ENCODE assay signal across 15 cellular contexts in genomic region chr10:68516766-68517165, GRCh38. TPM values are rescaled to one million over a fixed set of nuclear protein-coding genes. Genes with fewer than 3 reads are reported as not detected.
DNase-seq lines count a peak whose midpoint lies in the region; ATAC-seq and TF ChIP-seq lines count a peak whose summit lies in the region.
"Had no signal": no experiment of that assay in that cellular context is flagged by ENCODE, and none has a peak within 500 bp of the region (broad histone marks: within the 10 kb centered on the region; RNA-seq: fewer than 3 reads in every experiment).

No MANE protein-coding gene starts in this region.

- H3K27me3 ChIP-seq in BJ (ENCODE audit: control insufficient read depth, insufficient read depth, low read length) (no peaks in the 10 kb centered on the region), thyroid gland (no peaks in the 10 kb centered on the region)
- H3K27me3 ChIP-seq in CD4-positive, alpha-beta T cell (ENCODE audit: control insufficient read depth, insufficient read depth, low read length) = no peaks in the 10 kb centered on the region
- H3K27me3 ChIP-seq: BLaER1 had no signal

- H3K36me3 ChIP-seq in BJ (ENCODE audit: control insufficient read depth, insufficient read depth, low read length) (no peaks in the 10 kb centered on the region), thyroid gland (peaks cover 0 to 6% of the 10 kb centered on the region in 2 donors)

- no peak overlapping the region for H3K4me3 Mint-ChIP-seq in activated T-helper 17 cell treated with anti-CD3 and anti-CD28 coated beads, Interleukin-2, amount 50 U/mL, for 72 hours
- no peak overlapping the region for H3K4me3 Mint-ChIP-seq in CD4-positive, alpha-beta T cell
- H3K4me3 Mint-ChIP-seq: activated naive CD8-positive, alpha-beta T cell treated with anti-CD3 and anti-CD28 coated beads, Interleukin-2, amount 10 ng/mL, durations not matched to agents 7 days and 5 days; T-helper 17 cell had no signal

- CTCF ChIA-PET in BJ (lab: Yijun Ruan, JAX) = interaction anchor here (0.6 kb wide), 1 partner anchor 12 kb away, joined by 5 read pairs; no protein-coding TSS in a partner anchor
- CTCF ChIA-PET in CD4-positive, alpha-beta T cell (lab: Charles Lee) = no interaction called here

- TF ChIP-seq POLR2A in thyroid gland (IDR thresholded peaks at IDR 0.05) = no peak

- POLR2A ChIA-PET in BJ (lab: Charles Lee) = no interaction called here
- POLR2A ChIA-PET in CD4-positive, alpha-beta T cell (lab: Charles Lee) = no interaction called here

- intact Hi-C loops in thyroid gland (cut with DNase I) = no loop called here
- intact Hi-C loops in CD4-positive, alpha-beta T cell (cut with DNase I, micrococcal nuclease) = no loop called here

- TF ChIP-seq CTCF in 22Rv1 (IDR thresholded peaks at IDR 0.05) (no peak), BJ (IDR thresholded peaks at IDR 0.05; ENCODE audit: insufficient read depth, low read depth, low read length) (no peak), fibroblast of the aortic adventitia (IDR thresholded peaks at IDR 0.05; ENCODE audit: insufficient read depth, low read length) (no peak), thyroid gland (IDR thresholded peaks at IDR 0.05) (no peak)
- TF ChIP-seq CTCF in CD4-positive, alpha-beta T cell (IDR thresholded peaks at IDR 0.05) = no peak

- H3K4me1 ChIP-seq in thyroid gland = no peaks in the 10 kb centered on the region
- H3K4me1 ChIP-seq: BLaER1, parathyroid adenoma had no signal

- WGBS in thyroid gland, 2 donors = 65 to 68% methylated on average over 4 of the region's 4 CpGs

- H3K9me3 Mint-ChIP-seq in activated T-helper 17 cell treated with anti-CD3 and anti-CD28 coated beads, Interleukin-2, amount 50 U/mL, for 72 hours = no peaks in the 10 kb centered on the region
- no peaks in the 10 kb centered on the region for H3K9me3 Mint-ChIP-seq in CD4-positive, alpha-beta T cell
- H3K9me3 Mint-ChIP-seq: activated naive CD8-positive, alpha-beta T cell treated with anti-CD3 and anti-CD28 coated beads, Interleukin-2, amount 10 ng/mL, durations not matched to agents 7 days and 5 days had no signal

- peaks cover 47% of the 10 kb centered on the region for H3K36me3 Mint-ChIP-seq in activated T-helper 17 cell treated with anti-CD3 and anti-CD28 coated beads, Interleukin-2, amount 50 U/mL, for 72 hours (ENCODE audit: low read depth)
- H3K36me3 Mint-ChIP-seq in CD4-positive, alpha-beta T cell (ENCODE audit: low read depth) = peaks cover 33% of the 10 kb centered on the region
- H3K36me3 Mint-ChIP-seq: activated naive CD8-positive, alpha-beta T cell treated with anti-CD3 and anti-CD28 coated beads, Interleukin-2, amount 10 ng/mL, durations not matched to agents 7 days and 5 days had no signal

- DNase-seq in BJ (ENCODE audit: low read depth) = peak; percentile 28
- peak; percentile 87 for DNase-seq in fibroblast of the aortic adventitia (ENCODE audit: low read depth)
- no peak for DNase-seq in thyroid gland
- DNase-seq in DMS153 (lab: John Stamatoyannopoulos, UW) = no peak
- no peak for DNase-seq in activated CD8-positive, alpha-beta memory T cell treated with anti-CD3 and anti-CD28 coated beads for 24 hours
- no peak for DNase-seq in CD4-positive, alpha-beta T cell
- DNase-seq: activated CD4-positive, CD25-positive, alpha-beta regulatory T cell treated with anti-CD3 and anti-CD28 coated beads, Interleukin-2, amount 50 U/mL, for 72 hours; activated CD8-positive, alpha-beta memory T cell treated with anti-CD3 and anti-CD28 coated beads, Interleukin-2, amount 50 U/mL, for 48 hours; activated naive CD8-positive, alpha-beta T cell treated with anti-CD3 and anti-CD28 coated beads, Interleukin-2, amount 10 ng/mL, durations not matched to agents 7 days and 5 days; NCI-H345; T-helper 17 cell had no signal

- no peaks in the 10 kb centered on the region for H3K4me1 Mint-ChIP-seq in activated T-helper 17 cell treated with anti-CD3 and anti-CD28 coated beads, Interleukin-2, amount 50 U/mL, for 72 hours
- H3K4me1 Mint-ChIP-seq in CD4-positive, alpha-beta T cell (ENCODE audit: low read depth) = no peaks in the 10 kb centered on the region
- H3K4me1 Mint-ChIP-seq: T-helper 17 cell had no signal

- no peaks in the 10 kb centered on the region for H3K9me3 ChIP-seq in thyroid gland
- no peaks in the 10 kb centered on the region for H3K9me3 ChIP-seq in CD4-positive, alpha-beta T cell (ENCODE audit: control insufficient read depth, low read length)
- H3K9me3 ChIP-seq: BLaER1 had no signal

- H3K27ac ChIP-seq in 22Rv1 (peak overlapping the region; percentile 44), thyroid gland (no peak overlapping the region)
- no peak overlapping the region for H3K27ac ChIP-seq in CD4-positive, alpha-beta T cell (ENCODE audit: low read depth, low read length)
- H3K27ac ChIP-seq: BLaER1, parathyroid adenoma had no signal

- no peaks in the 10 kb centered on the region for H3K27me3 Mint-ChIP-seq in activated T-helper 17 cell treated with anti-CD3 and anti-CD28 coated beads, Interleukin-2, amount 50 U/mL, for 72 hours
- no peaks in the 10 kb centered on the region for H3K27me3 Mint-ChIP-seq in CD4-positive, alpha-beta T cell
- H3K27me3 Mint-ChIP-seq: activated naive CD8-positive, alpha-beta T cell treated with anti-CD3 and anti-CD28 coated beads, Interleukin-2, amount 10 ng/mL, durations not matched to agents 7 days and 5 days; T-helper 17 cell had no signal

- ATAC-seq in activated T-helper 17 cell treated with anti-CD3 and anti-CD28 coated beads, Interleukin-2, amount 50 U/mL, for 72 hours (replicated peaks) = no peak
- no peak for ATAC-seq in CD4-positive, alpha-beta T cell (ENCODE audit: poor library complexity)
- ATAC-seq: T-helper 17 cell had no signal

- H3K27ac Mint-ChIP-seq in activated T-helper 17 cell treated with anti-CD3 and anti-CD28 coated beads, Interleukin-2, amount 50 U/mL, for 72 hours = peak overlapping the region; percentile 19
- H3K27ac Mint-ChIP-seq in CD4-positive, alpha-beta T cell = no peak overlapping the region
- H3K27ac Mint-ChIP-seq: activated naive CD8-positive, alpha-beta T cell treated with anti-CD3 and anti-CD28 coated beads, Interleukin-2, amount 10 ng/mL, durations not matched to agents 7 days and 5 days; T-helper 17 cell had no signal

- H3K4me3 ChIP-seq in BJ (ENCODE audit: low read depth, low read length) (no peak overlapping the region), fibroblast of the aortic adventitia (ENCODE audit: low read depth, low read length) (no peak overlapping the region), thyroid gland (replicated peaks in 1 of 3) (no peak overlapping the region)
- H3K4me3 ChIP-seq: BLaER1 had no signal

RNA-seq across cellular contexts. Expression of gene SLC25A16, which starts 10.6 kb away (rescaled TPM):
- polyA plus RNA-seq in BJ (2011; rRNA removed) = 5.0 and 13.4 TPM in 2 replicates
- polyA minus RNA-seq in BJ (2011; rRNA and poly(A)+ RNA removed) = 25.0 and 27.0 TPM in 2 replicates
- total RNA-seq in activated T-helper 17 cell treated with anti-CD3 and anti-CD28 coated beads, Interleukin-2, amount 50 U/mL, for 72 hours = 10 to 100 TPM; 16.6 to 17.0 TPM
- total RNA-seq in fibroblast of the aortic adventitia (ENCODE audit: low replicate concordance) (26.8 and 29.7 TPM in 2 replicates), thyroid gland (10 to 100 TPM; 16.7 to 34.7 (median 20.4) TPM)
- 10 to 100 TPM; 28.2 to 29.3 TPM for total RNA-seq in CD4-positive, alpha-beta T cell

RNA-seq across cellular contexts. Expression of gene TET1, which starts 43.4 kb away (rescaled TPM):
- polyA plus RNA-seq in BJ (2011; rRNA removed) = 1.1 and 1.9 TPM in 2 replicates
- 6.3 and 7.5 TPM in 2 replicates for polyA minus RNA-seq in BJ (2011; rRNA and poly(A)+ RNA removed)
- total RNA-seq in activated T-helper 17 cell treated with anti-CD3 and anti-CD28 coated beads, Interleukin-2, amount 50 U/mL, for 72 hours = under 1 TPM; 0.86 to 0.87 TPM
- total RNA-seq in fibroblast of the aortic adventitia (ENCODE audit: low replicate concordance) (3.3 and 9.3 TPM in 2 replicates), thyroid gland (10 to 100 TPM in 2 of 4 donors, 1 to 10 TPM in 2; 7.4 to 11.4 (median 9.7) TPM)
- total RNA-seq in CD4-positive, alpha-beta T cell = 1 to 10 TPM; 1.5 TPM

RNA-seq across cellular contexts. Expression of gene DNA2, which starts 45.0 kb away (rescaled TPM):
- polyA plus RNA-seq in BJ (2011; rRNA removed) = 0.74 and 2.4 TPM in 2 replicates
- 1.3 and 1.6 TPM in 2 replicates for polyA minus RNA-seq in BJ (2011; rRNA and poly(A)+ RNA removed)
- total RNA-seq in activated T-helper 17 cell treated with anti-CD3 and anti-CD28 coated beads, Interleukin-2, amount 50 U/mL, for 72 hours = 10 to 100 TPM; 35.0 to 39.8 TPM
- total RNA-seq in fibroblast of the aortic adventitia (ENCODE audit: low replicate concordance) (10.0 and 15.2 TPM in 2 replicates), thyroid gland (10 to 100 TPM in 1 of 4 donors, 1 to 10 TPM in 3; 1.8 to 18.2 (median 4.9) TPM)
- 1 to 10 TPM; 3.7 to 5.7 TPM for total RNA-seq in CD4-positive, alpha-beta T cell

Comparison
In these comparisons a context has a peak if more than half of its experiments do, and no peak if none do; other contexts are left out.
1. DNase-seq: peak in BJ (single experiment) and fibroblast of the aortic adventitia (single experiment); none in thyroid gland (0 of 2), DMS153 (single experiment), activated CD8-positive, alpha-beta memory T cell treated with anti-CD3 and anti-CD28 coated beads for 24 hours (single experiment) and CD4-positive, alpha-beta T cell (0 of 10).